1 cellular context compared by ENCODE assay signal in genomic region chr2:48270209-48270608, GRCh38.
TF ChIP-seq lines count a peak whose summit lies in the region.

No MANE protein-coding gene starts in this region.

TF ChIP-seq in HepG2, 621 proteins besides CTCF, POLR2A, EP300 and RAD21 (continued from another document and continues in another):
- TF ChIP-seq SPEN (CRISPR knock-in tag; IDR thresholded peaks at IDR 0.05; ENCODE audit: low read depth) (no peak), ARID5B (CRISPR knock-in tag; IDR thresholded peaks at IDR 0.05) (peak; percentile 96), RFX3 (CRISPR knock-in tag; IDR thresholded peaks at IDR 0.05) (no peak), PAF1 (CRISPR knock-in tag; IDR thresholded peaks at IDR 0.05) (no peak), HMG20B (CRISPR knock-in tag; conservative IDR thresholded peaks at IDR 0.05) (0 out of 2 replicates have a peak, but pooled peaks have one; percentile 27), MTERF4 (CRISPR knock-in tag; IDR thresholded peaks at IDR 0.05) (no peak), ZNF619 (CRISPR knock-in tag; IDR thresholded peaks at IDR 0.05) (no peak), ZMAT5 (CRISPR knock-in tag; IDR thresholded peaks at IDR 0.05; ENCODE audit: borderline replicate concordance, low read depth) (no peak), IKZF4 (CRISPR knock-in tag; IDR thresholded peaks at IDR 0.05; ENCODE audit: borderline replicate concordance, low read depth, not compliant biosample characterization) (no peak), ZNF788 (CRISPR knock-in tag; IDR thresholded peaks at IDR 0.05; ENCODE audit: borderline replicate concordance) (peak; percentile 28; the same call in 1 of the 2 replicates), CEBPG (CRISPR knock-in tag; IDR thresholded peaks at IDR 0.05) (peak; percentile 59), HINFP (CRISPR knock-in tag; IDR thresholded peaks at IDR 0.05; ENCODE audit: low read depth) (no peak), PHF5A (CRISPR knock-in tag; IDR thresholded peaks at IDR 0.05; ENCODE audit: low read depth, unreplicated experiment) (no peak), ZMAT3 (CRISPR knock-in tag; conservative IDR thresholded peaks at IDR 0.05) (0 out of 2 replicates have a peak, but pooled peaks have one; percentile 26), MIER3 (CRISPR knock-in tag; IDR thresholded peaks at IDR 0.05; ENCODE audit: borderline replicate concordance) (peak; percentile 52; the same call in 1 of the 2 replicates), NFKBIZ (CRISPR knock-in tag; IDR thresholded peaks at IDR 0.05) (peak; percentile 59; the same call in 1 of the 2 replicates), ARNT2 (CRISPR knock-in tag; IDR thresholded peaks at IDR 0.05; ENCODE audit: low read depth) (no peak), ZNF770 (CRISPR knock-in tag; IDR thresholded peaks at IDR 0.05) (peak; percentile 20; the same call in 1 of the 2 replicates), ATRX (CRISPR knock-in tag; IDR thresholded peaks at IDR 0.05; ENCODE audit: borderline replicate concordance) (no peak), RNF219 (CRISPR knock-in tag; IDR thresholded peaks at IDR 0.05) (no peak), GFI1 (CRISPR knock-in tag; IDR thresholded peaks at IDR 0.05; ENCODE audit: borderline replicate concordance) (peak; percentile 99), ZNF510 (CRISPR knock-in tag; IDR thresholded peaks at IDR 0.05; ENCODE audit: low read depth) (peak; percentile 78; the same call in 1 of the 2 replicates), RBAK (CRISPR knock-in tag; IDR thresholded peaks at IDR 0.05) (no peak), ATF4 (CRISPR knock-in tag; IDR thresholded peaks at IDR 0.05) (no peak), SAP130 (CRISPR knock-in tag; IDR thresholded peaks at IDR 0.05; ENCODE audit: low read depth) (peak; percentile 64), PRDM10 (CRISPR knock-in tag; IDR thresholded peaks at IDR 0.05; ENCODE audit: low read depth) (0 out of 2 replicates have a peak, but pooled peaks have one; percentile 69), ZNF816 (CRISPR knock-in tag; IDR thresholded peaks at IDR 0.05; ENCODE audit: borderline replicate concordance) (peak; percentile 78; the same call in 1 of the 2 replicates), AKAP8 (CRISPR knock-in tag; IDR thresholded peaks at IDR 0.05) (no peak), ZNF768 (CRISPR knock-in tag; IDR thresholded peaks at IDR 0.05) (no peak), STAG1 (CRISPR knock-in tag; IDR thresholded peaks at IDR 0.05) (peak; percentile 43), ZNF841 (CRISPR knock-in tag; IDR thresholded peaks at IDR 0.05; ENCODE audit: borderline replicate concordance) (no peak), ZNF709 (CRISPR knock-in tag; IDR thresholded peaks at IDR 0.05) (no peak), NCOA1 (CRISPR knock-in tag; IDR thresholded peaks at IDR 0.05) (no peak), CBX2 (IDR thresholded peaks at IDR 0.05; ENCODE audit: low read depth, low read length) (no peak), CBX2 (CRISPR knock-in tag; IDR thresholded peaks at IDR 0.05; ENCODE audit: low read depth) (no peak), SRF (IDR thresholded peaks at IDR 0.05; ENCODE audit: low read depth, low read length) (no peak), MAFK (conservative IDR thresholded peaks at IDR 0.05 in 1 of 2, IDR thresholded peaks at IDR 0.05 in 1 of 2; ENCODE audit: low read length in 2 of 2) (no peak), ZSCAN9 (CRISPR knock-in tag; IDR thresholded peaks at IDR 0.05; ENCODE audit: borderline replicate concordance) (peak; percentile 57; the same call in 1 of the 2 replicates), DR1 (CRISPR knock-in tag; IDR thresholded peaks at IDR 0.05) (no peak), ZNF710 (CRISPR knock-in tag; IDR thresholded peaks at IDR 0.05; ENCODE audit: borderline replicate concordance) (peak; percentile 100), THAP8 (CRISPR knock-in tag; IDR thresholded peaks at IDR 0.05; ENCODE audit: borderline replicate concordance) (no peak)
